ENCODE assay signal across 8 cellular contexts in the genomic region with DNA sequence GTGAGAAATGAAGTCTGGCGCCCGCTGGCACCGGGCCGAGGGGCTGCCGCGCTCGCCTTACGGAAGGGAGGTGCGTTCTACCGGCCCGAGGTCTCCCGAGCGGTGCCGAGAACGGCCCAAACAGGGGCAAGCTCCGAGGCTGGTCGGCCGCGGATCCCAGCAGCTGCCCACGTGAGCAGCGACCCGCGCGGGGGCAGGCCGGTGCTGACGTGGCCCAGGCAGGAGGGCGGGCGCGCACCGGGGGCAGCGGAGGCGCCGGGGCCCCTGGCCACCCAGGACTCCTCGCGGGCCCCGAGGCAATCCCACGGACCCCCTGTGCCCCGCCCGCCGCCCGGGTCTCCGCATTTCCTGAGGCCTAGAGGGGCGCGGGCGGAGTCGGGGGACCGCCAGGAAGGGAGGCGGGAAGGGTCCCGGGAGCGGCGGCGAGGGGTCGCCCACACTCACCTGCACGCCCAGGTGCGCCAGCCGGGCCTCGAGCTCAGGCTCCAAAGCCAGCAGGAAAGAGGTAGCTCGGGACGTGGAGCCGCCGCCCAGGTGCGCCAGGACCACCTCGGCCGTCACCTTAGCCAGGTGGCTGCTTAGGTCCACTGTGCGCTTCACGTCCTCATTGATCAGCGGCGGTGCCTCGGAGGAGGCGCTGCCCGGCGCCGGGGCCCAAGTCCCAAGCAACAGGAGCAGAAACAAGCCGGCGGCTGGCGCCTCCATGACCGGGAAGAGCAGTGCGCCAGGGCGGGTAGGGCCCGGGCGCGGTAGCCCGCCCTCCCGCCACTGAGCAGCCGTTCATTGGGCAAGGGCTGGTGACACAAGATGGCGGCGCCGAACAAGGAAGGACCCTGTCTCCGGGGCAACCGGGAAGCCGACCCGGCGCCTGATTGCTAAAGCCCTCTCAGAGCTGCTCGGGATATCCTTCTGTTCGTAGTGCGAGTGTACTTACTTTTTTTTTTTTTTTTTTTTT. TPM values are rescaled to one million over a fixed set of nuclear protein-coding genes. Genes with fewer than 3 reads are reported as not detected.
DNase-seq lines count a peak whose midpoint lies in the region; ATAC-seq and TF ChIP-seq lines count a peak whose summit lies in the region.

A gene (minus strand): TSS at position 723 of the 955 bp plus-strand sequence. CDS start 18 bp downstream, at position 705.

- WGBS in SK-N-SH (ENCODE audit: low lambda C conversion rate) = 3% methylated on average over 13 of the region's 96 CpGs

- CTCF ChIA-PET in GM10248 (lab: Yijun Ruan, JAX) (interaction anchor here (0.9 to 2.3 kb wide), 6 partner anchors 10 to 196 kb away, joined by 3 to 15 read pairs (median 4); no protein-coding TSS in a partner anchor), SK-N-SH (lab: Yijun Ruan, JAX) (interaction anchor here (1.0 to 2.6 kb wide), 3 partner anchors 30 to 33 kb away, joined by 3 to 10 read pairs (median 8); no protein-coding TSS in a partner anchor)

- no peak for TF ChIP-seq EP300 in SK-N-SH (IDR thresholded peaks at IDR 0.05; ENCODE audit: borderline replicate concordance in 1 of 2, low read depth in 1 of 2, low read length in 1 of 2)

- H3F3A ChIP-seq in SK-N-SH (replicated peaks; ENCODE audit: insufficient read depth) = no peaks in the 10 kb centered on the region

- POLR2A ChIA-PET in GM10248 (lab: Yijun Ruan, JAX) = interaction anchor here (1.7 kb wide), 1 partner anchor 32 kb away, joined by 7 read pairs; no protein-coding TSS in a partner anchor
- POLR2A ChIA-PET in SK-N-SH (lab: Yijun Ruan, JAX) = interaction anchor here (0.6 to 1.7 kb wide), 6 partner anchors 29 to 826 kb away, joined by 3 to 5 read pairs (median 4); a partner anchor contains a TSS

- peaks cover 45% of the 10 kb centered on the region for H4K20me1 ChIP-seq in SK-N-SH (ENCODE audit: insufficient read depth)

- peak within 1 kb of the TSS; percentile 88 to 100 for H3K4me3 ChIP-seq in SK-N-SH (ENCODE audit: low read depth in 2 of 2, low read length in 1 of 2)

- H2AFZ ChIP-seq in SK-N-SH (ENCODE audit: low read depth) = peak within 1 kb of the TSS; percentile 96

- H3K27ac ChIP-seq in SK-N-SH (ENCODE audit: low read depth in 2 of 2, low read length in 1 of 2) (peak within 1 kb of the TSS; percentile 85 to 92), substantia nigra (ENCODE audit: low read depth, low read length, poor library complexity, severe bottlenecking) (peak within 1 kb of the TSS; percentile 93)

- H3K9ac ChIP-seq in SK-N-SH = peak within 1 kb of the TSS; percentile 100

- TF ChIP-seq CTCF in GM10248 (IDR thresholded peaks at IDR 0.05; ENCODE audit: control extremely low read depth, extremely low read depth, low read depth, missing control alignments) = no peak
- TF ChIP-seq CTCF in SK-N-SH (IDR thresholded peaks at IDR 0.05) = no peak

- ATAC-seq in HG02610 (IDR thresholded peaks at IDR 0.05; ENCODE audit: unreplicated experiment) = peak; percentile 97

- no peaks in the 10 kb centered on the region for H3K9me2 ChIP-seq in SK-N-SH

- TF ChIP-seq RAD21 in SK-N-SH (IDR thresholded peaks at IDR 0.05; ENCODE audit: low read length) = no peak

- H3K27me3 ChIP-seq in SK-N-SH (ENCODE audit: insufficient read depth) = no peaks in the 10 kb centered on the region

- peak within 1 kb of the TSS; percentile 79 for H3K4me2 ChIP-seq in SK-N-SH

- DNase-seq in GM10248 (ENCODE audit: extremely low spot score) = peak; percentile 94
- DNase-seq in NCI-H1092 (lab: John Stamatoyannopoulos, UW) = peak; percentile 92
- peak; percentile 98 for DNase-seq in SK-N-SH
- peak; percentile 96 for DNase-seq in activated naive CD4-positive, alpha-beta T cell treated with anti-CD3 and anti-CD28 coated beads, Interleukin-2, amount 50 U/mL, for 16 hours
- peak; percentile 91 for DNase-seq in germinal center (ENCODE audit: low spot score)
- DNase-seq in non-pigmented ciliary epithelial cell (ENCODE audit: low read depth) = peak; percentile 68
- peak; percentile 39 to 95 (median 89) for DNase-seq in substantia nigra (lab: John Stamatoyannopoulos, UW)

- H3K9me3 ChIP-seq in SK-N-SH = no peaks in the 10 kb centered on the region

- H3K4me1 ChIP-seq in SK-N-SH (ENCODE audit: control insufficient read depth in 1 of 2, insufficient read depth in 2 of 2, low read depth in 1 of 2, low read length in 1 of 2) = no peaks in the 10 kb centered on the region; a peak in 1 of 4 replicates

- H3K79me2 ChIP-seq in SK-N-SH (ENCODE audit: insufficient read depth) = peaks cover 53% of the 10 kb centered on the region

- no peaks in the 10 kb centered on the region for H3K36me3 ChIP-seq in SK-N-SH (replicated peaks in 1 of 2; ENCODE audit: control insufficient read depth in 1 of 2, insufficient read depth in 2 of 2, low read length in 1 of 2)

TF ChIP-seq in SK-N-SH, 30 proteins besides CTCF, POLR2A, EP300 and RAD21 (continues in another document):
- TF ChIP-seq FOXM1 (IDR thresholded peaks at IDR 0.05; ENCODE audit: low read depth) (no peak), RXRA (IDR thresholded peaks at IDR 0.05; ENCODE audit: borderline replicate concordance, low read depth) (no peak), NFIC (IDR thresholded peaks at IDR 0.05; ENCODE audit: borderline replicate concordance) (no peak), YY1 (IDR thresholded peaks at IDR 0.05; ENCODE audit: low read depth) (peak; percentile 83), POLR2AphosphoS5 (IDR thresholded peaks at IDR 0.05; ENCODE audit: low read depth, low read length) (peak; percentile 93), SIN3A (IDR thresholded peaks at IDR 0.05; ENCODE audit: borderline replicate concordance, low read depth, low read length) (peak; percentile 59; the same call in 1 of the 2 replicates), CHD2 (IDR thresholded peaks at IDR 0.05; ENCODE audit: low read length, partially characterized antibody) (no peak), RFX5 (IDR thresholded peaks at IDR 0.05; ENCODE audit: low read length) (peak; percentile 71), TAF1 (IDR thresholded peaks at IDR 0.05; ENCODE audit: borderline replicate concordance, low read depth, low read length) (peak; percentile 69), ELF1 (IDR thresholded peaks at IDR 0.05) (peak; percentile 56), TCF12 (IDR thresholded peaks at IDR 0.05) (no peak), MEF2A (IDR thresholded peaks at IDR 0.05; ENCODE audit: borderline replicate concordance, low read depth) (no peak), MXI1 (IDR thresholded peaks at IDR 0.05; ENCODE audit: low read depth, low read length) (peak; percentile 89)
- TF ChIP-seq, protein P1, sequence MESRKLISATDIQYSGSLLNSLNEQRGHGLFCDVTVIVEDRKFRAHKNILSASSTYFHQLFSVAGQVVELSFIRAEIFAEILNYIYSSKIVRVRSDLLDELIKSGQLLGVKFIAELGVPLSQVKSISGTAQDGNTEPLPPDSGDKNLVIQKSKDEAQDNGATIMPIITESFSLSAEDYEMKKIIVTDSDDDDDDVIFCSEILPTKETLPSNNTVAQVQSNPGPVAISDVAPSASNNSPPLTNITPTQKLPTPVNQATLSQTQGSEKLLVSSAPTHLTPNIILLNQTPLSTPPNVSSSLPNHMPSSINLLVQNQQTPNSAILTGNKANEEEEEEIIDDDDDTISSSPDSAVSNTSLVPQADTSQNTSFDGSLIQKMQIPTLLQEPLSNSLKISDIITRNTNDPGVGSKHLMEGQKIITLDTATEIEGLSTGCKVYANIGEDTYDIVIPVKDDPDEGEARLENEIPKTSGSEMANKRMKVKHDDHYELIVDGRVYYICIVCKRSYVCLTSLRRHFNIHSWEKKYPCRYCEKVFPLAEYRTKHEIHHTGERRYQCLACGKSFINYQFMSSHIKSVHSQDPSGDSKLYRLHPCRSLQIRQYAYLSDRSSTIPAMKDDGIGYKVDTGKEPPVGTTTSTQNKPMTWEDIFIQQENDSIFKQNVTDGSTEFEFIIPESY (IDR thresholded peaks at IDR 0.05; ENCODE audit: borderline replicate concordance, low read depth) = no peak
- TF ChIP-seq, protein P2, sequence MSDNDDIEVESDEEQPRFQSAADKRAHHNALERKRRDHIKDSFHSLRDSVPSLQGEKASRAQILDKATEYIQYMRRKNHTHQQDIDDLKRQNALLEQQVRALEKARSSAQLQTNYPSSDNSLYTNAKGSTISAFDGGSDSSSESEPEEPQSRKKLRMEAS (IDR thresholded peaks at IDR 0.05; ENCODE audit: low read depth) = peak; percentile 50
- TF ChIP-seq, protein P3, sequence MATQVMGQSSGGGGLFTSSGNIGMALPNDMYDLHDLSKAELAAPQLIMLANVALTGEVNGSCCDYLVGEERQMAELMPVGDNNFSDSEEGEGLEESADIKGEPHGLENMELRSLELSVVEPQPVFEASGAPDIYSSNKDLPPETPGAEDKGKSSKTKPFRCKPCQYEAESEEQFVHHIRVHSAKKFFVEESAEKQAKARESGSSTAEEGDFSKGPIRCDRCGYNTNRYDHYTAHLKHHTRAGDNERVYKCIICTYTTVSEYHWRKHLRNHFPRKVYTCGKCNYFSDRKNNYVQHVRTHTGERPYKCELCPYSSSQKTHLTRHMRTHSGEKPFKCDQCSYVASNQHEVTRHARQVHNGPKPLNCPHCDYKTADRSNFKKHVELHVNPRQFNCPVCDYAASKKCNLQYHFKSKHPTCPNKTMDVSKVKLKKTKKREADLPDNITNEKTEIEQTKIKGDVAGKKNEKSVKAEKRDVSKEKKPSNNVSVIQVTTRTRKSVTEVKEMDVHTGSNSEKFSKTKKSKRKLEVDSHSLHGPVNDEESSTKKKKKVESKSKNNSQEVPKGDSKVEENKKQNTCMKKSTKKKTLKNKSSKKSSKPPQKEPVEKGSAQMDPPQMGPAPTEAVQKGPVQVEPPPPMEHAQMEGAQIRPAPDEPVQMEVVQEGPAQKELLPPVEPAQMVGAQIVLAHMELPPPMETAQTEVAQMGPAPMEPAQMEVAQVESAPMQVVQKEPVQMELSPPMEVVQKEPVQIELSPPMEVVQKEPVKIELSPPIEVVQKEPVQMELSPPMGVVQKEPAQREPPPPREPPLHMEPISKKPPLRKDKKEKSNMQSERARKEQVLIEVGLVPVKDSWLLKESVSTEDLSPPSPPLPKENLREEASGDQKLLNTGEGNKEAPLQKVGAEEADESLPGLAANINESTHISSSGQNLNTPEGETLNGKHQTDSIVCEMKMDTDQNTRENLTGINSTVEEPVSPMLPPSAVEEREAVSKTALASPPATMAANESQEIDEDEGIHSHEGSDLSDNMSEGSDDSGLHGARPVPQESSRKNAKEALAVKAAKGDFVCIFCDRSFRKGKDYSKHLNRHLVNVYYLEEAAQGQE (IDR thresholded peaks at IDR 0.05; ENCODE audit: low read depth, low read length) = peak; percentile 44; the same call in 1 of the 2 replicates

RNA-seq across cellular contexts. Expression of the gene that starts here (rescaled TPM):
- polyA plus RNA-seq in SK-N-SH (2012; rRNA removed) = 162 and 183 TPM in 2 replicates
- 140 and 172 TPM in 2 replicates for polyA plus RNA-seq in SK-N-SH (2012; cell fraction: cytosol; rRNA removed)
- 92.3 and 140 TPM in 2 replicates for polyA plus RNA-seq in SK-N-SH (2012; cell fraction: nucleus; rRNA removed)

Comparison
In these comparisons a context has a peak if more than half of its experiments do, and no peak if none do; other contexts are left out.
1. Peak in every context shown above with its lines: DNase-seq, ATAC-seq, H3K4me3 ChIP-seq and H3K27ac ChIP-seq.